In the genomic region with DNA sequence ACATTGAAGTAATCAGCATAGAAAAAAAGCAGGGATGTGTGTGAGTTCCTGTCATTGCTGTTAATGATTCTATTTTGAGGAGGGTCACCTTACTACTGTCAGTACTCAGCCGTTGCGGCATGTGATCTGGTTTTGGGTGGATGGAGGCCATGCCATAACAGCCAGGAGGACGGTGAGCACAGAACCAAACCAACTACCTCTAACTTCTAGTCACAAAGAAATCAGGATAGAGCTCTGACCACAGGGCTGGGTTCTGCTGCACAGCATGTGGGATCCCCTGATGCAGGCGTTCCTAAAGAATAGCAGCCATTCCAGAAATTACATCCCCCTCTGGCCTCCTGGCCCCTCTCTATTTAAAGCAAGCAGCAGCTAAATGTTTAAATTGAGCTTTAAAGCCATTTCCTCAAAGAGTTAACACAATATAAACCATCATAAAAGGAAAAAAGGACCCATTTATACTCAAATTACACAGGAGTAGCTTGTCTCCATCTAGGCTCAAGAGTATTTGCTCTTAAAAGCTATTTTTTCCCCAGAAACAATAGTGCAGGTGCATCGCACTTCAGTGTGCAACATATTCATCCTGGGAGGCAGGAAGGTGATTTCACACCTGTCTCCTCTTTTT, we compare ENCODE assay signal across 15 cellular contexts.
A peak's percentile ranks its signal among the peaks of the same experiment; 100 is the strongest.
DNase-seq lines count a peak whose midpoint lies in the region; FAIRE-seq and TF ChIP-seq lines count a peak whose summit lies in the region.
"Had no signal": no experiment of that assay in that cellular context is flagged by ENCODE, and none has a peak within 500 bp of the region (broad histone marks: within the 10 kb centered on the region; RNA-seq: fewer than 3 reads in every experiment).

No MANE protein-coding gene starts in this region.

- peaks cover 33% of the 10 kb centered on the region for H3K4me1 ChIP-seq in OCI-LY7 (ENCODE audit: insufficient read depth, low read length, poor library complexity, severe bottlenecking)
- H3K4me1 ChIP-seq in neuronal stem cell (ENCODE audit: control insufficient read depth in 2 of 2, insufficient read depth in 1 of 2, low read depth in 1 of 2, low read length in 2 of 2) = peaks cover 7 to 15% of the 10 kb centered on the region in 2 donors
- H3K4me1 ChIP-seq: body of pancreas, esophagus squamous epithelium had no signal

- CTCF ChIA-PET in OCI-LY7 (lab: Charles Lee; ENCODE audit: unreplicated experiment) = no interaction called here

- H3K9ac ChIP-seq in neuronal stem cell (ENCODE audit: low read depth, low read length, poor library complexity) = no peak overlapping the region

- peak overlapping the region; percentile 26 for H3K4me3 ChIP-seq in OCI-LY7 (ENCODE audit: low read depth, low read length, poor library complexity, severe bottlenecking)
- H3K4me3 ChIP-seq in neuronal stem cell (ENCODE audit: low read length in 2 of 2) = no peak overlapping the region
- H3K4me3 ChIP-seq: body of pancreas, esophagus squamous epithelium had no signal

- no peak overlapping the region for H2BK120ac ChIP-seq in neuronal stem cell (ENCODE audit: low read depth, low read length)

- H3K9me2 ChIP-seq in OCI-LY7 (ENCODE audit: insufficient read depth, low read length) = no peaks in the 10 kb centered on the region

- H3K9me3 ChIP-seq in OCI-LY7 (ENCODE audit: low read length) = no peaks in the 10 kb centered on the region
- H3K9me3 ChIP-seq in neuronal stem cell (replicated peaks in 1 of 2; ENCODE audit: control insufficient read depth in 2 of 2, insufficient read depth in 1 of 2, low read depth in 1 of 2, low read length in 2 of 2) = no peaks in the 10 kb centered on the region
- H3K9me3 ChIP-seq: body of pancreas, esophagus squamous epithelium had no signal

- H3K18ac ChIP-seq in neuronal stem cell (ENCODE audit: low read length) = no peak overlapping the region

- no TSS peak for BruUV-seq in OCI-LY7 (replicated peaks; lab: Mats Ljungman, UMichigan)

- H2AFZ ChIP-seq in OCI-LY7 (ENCODE audit: low read length) (peak overlapping the region; percentile 76), neuronal stem cell (ENCODE audit: low read length) (peak overlapping the region; percentile 73)

- POLR2A ChIA-PET in OCI-LY7 (lab: Charles Lee) = interaction anchor here (1.0 kb wide), 2 partner anchors 9 to 18 kb away, joined by 3 to 4 read pairs; no protein-coding TSS in a partner anchor

- no CpG with 5 or more reads among the region's 5 CpGs for WGBS in neuronal stem cell (ENCODE audit: extremely low coverage in 2 of 2, insufficient read length in 2 of 2, insufficient replicate concordance in 1 of 2), 2 donors

- H3K27ac ChIP-seq in OCI-LY7 (ENCODE audit: low read depth, low read length, poor library complexity, severe bottlenecking) (peak overlapping the region; percentile 46), neuronal stem cell (replicated peaks; ENCODE audit: low read length) (peak overlapping the region; percentile 60)
- H3K27ac ChIP-seq: body of pancreas, esophagus squamous epithelium had no signal

- H4K8ac ChIP-seq in neuronal stem cell (ENCODE audit: low read depth, low read length) = no peak overlapping the region

- intact Hi-C loops in OCI-LY7 (cut with micrococcal nuclease; ENCODE audit: unreplicated experiment) = no loop called here

- H2BK12ac ChIP-seq in neuronal stem cell (ENCODE audit: low read length) = no peak overlapping the region

- no peaks in the 10 kb centered on the region for H3K79me1 ChIP-seq in neuronal stem cell (ENCODE audit: low read depth, low read length)

- H3K23ac ChIP-seq in neuronal stem cell (ENCODE audit: low read depth, low read length, poor library complexity) = no peak overlapping the region

- H3K36me3 ChIP-seq in OCI-LY7 (ENCODE audit: insufficient read depth, low read length) (no peaks in the 10 kb centered on the region), neuronal stem cell (replicated peaks in 1 of 2; ENCODE audit: control insufficient read depth in 2 of 2, insufficient read depth in 2 of 2, low read length in 2 of 2) (no peaks in the 10 kb centered on the region)
- H3K36me3 ChIP-seq: esophagus squamous epithelium had no signal

- no peak overlapping the region for H2AK5ac ChIP-seq in neuronal stem cell (ENCODE audit: low read depth, low read length)

- no peak for FAIRE-seq in RCC 7860 (lab: Jason Lieb, UNC)
- FAIRE-seq: A204.1 had no signal

- no peak overlapping the region for H3K4ac ChIP-seq in neuronal stem cell (ENCODE audit: low read length)

- H3K4me2 ChIP-seq in OCI-LY7 (ENCODE audit: low read length) = peak overlapping the region; percentile 50
- H3K4me2 ChIP-seq in neuronal stem cell (ENCODE audit: insufficient read depth, low read length, poor library complexity, severe bottlenecking) = no peak overlapping the region

- no peaks in the 10 kb centered on the region for H3K27me3 ChIP-seq in neuronal stem cell (ENCODE audit: control insufficient read depth in 3 of 3, insufficient read depth in 3 of 3, low read depth in 1 of 3, low read length in 3 of 3)
- H3K27me3 ChIP-seq: body of pancreas, esophagus squamous epithelium had no signal

- H3K79me2 ChIP-seq in OCI-LY7 (ENCODE audit: insufficient read depth, low read depth, low read length) = no peaks in the 10 kb centered on the region

- H2BK5ac ChIP-seq in neuronal stem cell (ENCODE audit: low read length) = no peak overlapping the region

- no peak for TF ChIP-seq CTCF in OCI-LY7 (conservative IDR thresholded peaks at IDR 0.05; ENCODE audit: low read length)

- H4K91ac ChIP-seq in neuronal stem cell (ENCODE audit: low read depth, low read length, poor library complexity) = no peak overlapping the region

- H3K14ac ChIP-seq in neuronal stem cell (ENCODE audit: low read length) = no peak overlapping the region

- no peak overlapping the region for H2BK15ac ChIP-seq in neuronal stem cell (ENCODE audit: low read length)

- H4K20me1 ChIP-seq in OCI-LY7 (ENCODE audit: insufficient read depth, low read length) = no peaks in the 10 kb centered on the region

- DNase-seq in NCI-H1436 (lab: John Stamatoyannopoulos, UW) (peak; percentile 19), NCI-H1436 treated with DMSO at 0.1 percent for 48 hours (lab: John Stamatoyannopoulos, UW) (no peak), NCI-H2029 (lab: John Stamatoyannopoulos, UW) (peak; percentile 11), OCI-LY7 (ENCODE audit: low spot score) (peak; percentile 38), neuronal stem cell (ENCODE audit: low spot score) (no peak), NCI-H524 (lab: John Stamatoyannopoulos, UW) (no peak), occipital lobe (lab: John Stamatoyannopoulos, UW) (no peak), RCC 7860 (ENCODE audit: low spot score) (no peak)
- DNase-seq: activated CD4-positive, alpha-beta T cell treated with anti-CD3 and anti-CD28 coated beads for 1 hour; activated CD8-positive, alpha-beta memory T cell treated with anti-CD3 and anti-CD28 coated beads, Interleukin-2, amount 50 U/mL, for 48 hours; activated naive CD4-positive, alpha-beta T cell treated with anti-CD3 and anti-CD28 coated beads for 36 hours; body of pancreas; esophagus squamous epithelium; T-helper 2 cell had no signal

Comparison
In these comparisons a context has a peak if more than half of its experiments do, and no peak if none do; other contexts are left out.
1. DNase-seq: peak in NCI-H1436 (single experiment), NCI-H2029 (single experiment) and OCI-LY7 (single experiment); none in NCI-H1436 treated with DMSO at 0.1 percent for 48 hours (single experiment), neuronal stem cell (single experiment), NCI-H524 (0 of 2), occipital lobe (single experiment) and RCC 7860 (single experiment).